34 cellular contexts compared by ENCODE assay signal in genomic region chr19:38309615-38310278, GRCh38.
"Had no signal": no experiment of that assay in that cellular context is flagged by ENCODE, and none has a peak within 500 bp of the region (broad histone marks: within the 10 kb centered on the region; RNA-seq: fewer than 3 reads in every experiment).

No MANE protein-coding gene starts in this region.

- H3K4me3 Mint-ChIP-seq: activated B cell treated with CpG ODN at 0.5 μM for 24 hours; activated CD8-positive, alpha-beta T cell treated with anti-CD3 and anti-CD28 coated beads for 36 hours; activated naive CD4-positive, alpha-beta T cell treated with anti-CD3 and anti-CD28 coated beads, Interleukin-2, amount 50 U/mL, for 24 hours; activated naive CD8-positive, alpha-beta T cell treated with anti-CD3 and anti-CD28 coated beads for 36 hours; activated naive CD8-positive, alpha-beta T cell treated with anti-CD3 and anti-CD28 coated beads, Interleukin-2, amount 50 U/mL, for 24 hours; activated T-cell treated with anti-CD3 and anti-CD28 coated beads, Interleukin-2, amount 50 U/mL, for 4 hours; activated T-helper 17 cell treated with anti-CD3 and anti-CD28 coated beads, Interleukin-2, amount 50 U/mL, for 72 hours; endodermal cell; T-helper 17 cell; T-helper 2 cell treated with Interferon-gamma antibody and Interleukin-4, amounts not matched to agents 5 μg/mL and 100 μg/mL, for 36 hours had no signal

- H3K9me3 ChIP-seq: adrenal gland, body of pancreas, colonic mucosa had no signal

- H3K4me3 ChIP-seq: adrenal gland, body of pancreas, cardiac muscle cell, colonic mucosa had no signal

- H3K27ac Mint-ChIP-seq: activated B cell treated with CpG ODN at 0.5 μM for 24 hours; activated CD8-positive, alpha-beta T cell treated with anti-CD3 and anti-CD28 coated beads for 36 hours; activated naive CD4-positive, alpha-beta T cell treated with anti-CD3 and anti-CD28 coated beads, Interleukin-2, amount 50 U/mL, for 24 hours; activated naive CD8-positive, alpha-beta T cell treated with anti-CD3 and anti-CD28 coated beads for 36 hours; activated naive CD8-positive, alpha-beta T cell treated with anti-CD3 and anti-CD28 coated beads, Interleukin-2, amount 50 U/mL, for 24 hours; activated T-helper 17 cell treated with anti-CD3 and anti-CD28 coated beads, Interleukin-2, amount 50 U/mL, for 72 hours; endodermal cell; T-helper 17 cell; T-helper 2 cell treated with Interferon-gamma antibody and Interleukin-4, amounts not matched to agents 5 μg/mL and 100 μg/mL, for 36 hours had no signal

- H3K27me3 ChIP-seq: adrenal gland, body of pancreas, cardiac muscle cell, colonic mucosa had no signal

- H3K27ac ChIP-seq: adrenal gland, body of pancreas, cardiac muscle cell, colonic mucosa, WERI-Rb-1 had no signal

- FAIRE-seq: frontal cortex had no signal

- H3K4me1 ChIP-seq: colonic mucosa had no signal

- H3K9me3 Mint-ChIP-seq: activated B cell treated with CpG ODN at 0.5 μM for 24 hours; activated CD8-positive, alpha-beta T cell treated with anti-CD3 and anti-CD28 coated beads for 36 hours; activated naive CD4-positive, alpha-beta T cell treated with anti-CD3 and anti-CD28 coated beads, Interleukin-2, amount 50 U/mL, for 24 hours; activated naive CD8-positive, alpha-beta T cell treated with anti-CD3 and anti-CD28 coated beads for 36 hours; activated T-cell treated with anti-CD3 and anti-CD28 coated beads, Interleukin-2, amount 50 U/mL, for 4 hours; activated T-helper 17 cell treated with anti-CD3 and anti-CD28 coated beads, Interleukin-2, amount 50 U/mL, for 72 hours; endodermal cell; T-helper 2 cell treated with Interferon-gamma antibody and Interleukin-4, amounts not matched to agents 5 μg/mL and 100 μg/mL, for 36 hours had no signal

- ATAC-seq: activated CD4-positive, CD25-positive, alpha-beta regulatory T cell treated with anti-CD3 and anti-CD28 coated beads, Interleukin-2, amount 50 U/mL, for 24 hours; activated CD8-positive, alpha-beta T cell treated with anti-CD3 and anti-CD28 coated beads for 36 hours; activated naive CD8-positive, alpha-beta T cell treated with anti-CD3 and anti-CD28 coated beads, Interleukin-2, amount 50 U/mL, for 24 hours; activated T-cell treated with anti-CD3 and anti-CD28 coated beads, Interleukin-2, amount 50 U/mL, for 4 hours; activated T-helper 17 cell treated with anti-CD3 and anti-CD28 coated beads, Interleukin-2, amount 50 U/mL, for 72 hours; body of pancreas; esophagus mucosa; T-helper 17 cell had no signal

- H3K27me3 Mint-ChIP-seq: activated B cell treated with CpG ODN at 0.5 μM for 24 hours; activated CD8-positive, alpha-beta T cell treated with anti-CD3 and anti-CD28 coated beads for 36 hours; activated naive CD4-positive, alpha-beta T cell treated with anti-CD3 and anti-CD28 coated beads, Interleukin-2, amount 50 U/mL, for 24 hours; activated naive CD8-positive, alpha-beta T cell treated with anti-CD3 and anti-CD28 coated beads for 36 hours; activated naive CD8-positive, alpha-beta T cell treated with anti-CD3 and anti-CD28 coated beads, Interleukin-2, amount 50 U/mL, for 24 hours; activated T-helper 17 cell treated with anti-CD3 and anti-CD28 coated beads, Interleukin-2, amount 50 U/mL, for 72 hours; T-helper 17 cell had no signal

- H3K36me3 ChIP-seq: cardiac muscle cell, colonic mucosa had no signal

- H3K4me1 Mint-ChIP-seq: endodermal cell had no signal

- DNase-seq: activated B cell treated with CpG ODN at 0.5 μM for 24 hours; activated CD4-positive, alpha-beta T cell treated with anti-CD3 and anti-CD28 coated beads for 48 hours; activated CD4-positive, alpha-beta T cell treated with anti-CD3 and anti-CD28 coated beads, Interleukin-2, amount 50 U/mL, for 1 hour; activated CD4-positive, alpha-beta T cell treated with anti-CD3 and anti-CD28 coated beads, Interleukin-2, amount 50 U/mL, for 48 hours; activated CD8-positive, alpha-beta memory T cell treated with anti-CD3 and anti-CD28 coated beads for 24 hours; activated CD8-positive, alpha-beta T cell treated with anti-CD3 and anti-CD28 coated beads for 36 hours; activated effector memory CD4-positive, alpha-beta T cell treated with Interleukin-2 at 50 U/mL for 16 hours; activated gamma-delta T cell treated with Interleukin-2 at 50 U/mL for 16 hours; activated naive CD4-positive, alpha-beta T cell treated with Interleukin-2 at 50 U/mL for 16 hours; activated naive CD8-positive, alpha-beta T cell treated with anti-CD3 and anti-CD28 coated beads for 36 hours; activated naive CD8-positive, alpha-beta T cell treated with anti-CD3 and anti-CD28 coated beads, Interleukin-2, amount 50 U/mL, for 24 hours; activated T-cell treated with anti-CD3 and anti-CD28 coated beads, Interleukin-2, amount 50 U/mL, for 4 hours; adrenal gland; amygdala; aorta; body of pancreas; central memory CD4-positive, alpha-beta T cell; cerebellar nuclear complex; colonic mucosa; effector CD8-positive, alpha-beta T cell; endodermal cell; foreskin fibroblast; head of caudate nucleus; T-helper 1 cell; T-helper 17 cell; T1000; WERI-Rb-1 had no signal
